ENCODE assay signal across 10 cellular contexts in genomic region chr18:79577451-79578395, GRCh38.
DNase-seq lines count a peak whose midpoint lies in the region; ATAC-seq and TF ChIP-seq lines count a peak whose summit lies in the region.
"Had no signal": no experiment of that assay in that cellular context is flagged by ENCODE, and none has a peak within 500 bp of the region (broad histone marks: within the 10 kb centered on the region; RNA-seq: fewer than 3 reads in every experiment).

No MANE protein-coding gene starts in this region.

- H3K36me3 ChIP-seq in mesendoderm (ENCODE audit: control insufficient read depth, insufficient read depth, low read length) = no peaks in the 10 kb centered on the region

- no peak overlapping the region for H2BK120ac ChIP-seq in mesendoderm (ENCODE audit: low read depth, low read length)

- H3K4ac ChIP-seq in mesendoderm (ENCODE audit: low read depth, low read length) = no peak overlapping the region

- DNase-seq in A172 (ENCODE audit: low spot score) (peak; percentile 15), cardiac fibroblast (ENCODE audit: low read depth in 2 of 2) (peak; percentile 71 to 74), mesendoderm (no peak)
- DNase-seq: effector CD4-positive, alpha-beta T cell; stimulated activated naive B cell treated with anti-CD40 and anti-IgM and Interleukin-4, amounts not matched to agents 10 μg/mL and 1 μg/mL and 100 μg/mL, for 72 hours had no signal

- no peaks in the 10 kb centered on the region for H3K79me2 ChIP-seq in mesendoderm (ENCODE audit: control insufficient read depth, insufficient read depth, low read length)

- no peaks in the 10 kb centered on the region for H3K79me1 ChIP-seq in mesendoderm (ENCODE audit: low read length)

- H3K4me3 ChIP-seq in cardiac fibroblast (replicated peaks in 1 of 2; ENCODE audit: low read depth in 2 of 2, low read length in 2 of 2) (no peak overlapping the region), mesendoderm (ENCODE audit: low read length) (no peak overlapping the region)

- no peak overlapping the region for H3K23ac ChIP-seq in mesendoderm (ENCODE audit: low read length)

- no peak for TF ChIP-seq RAD21 in Ishikawa (IDR thresholded peaks at IDR 0.05; ENCODE audit: low read depth)

- no peak for TF ChIP-seq EP300 in Ishikawa (IDR thresholded peaks at IDR 0.05; ENCODE audit: borderline replicate concordance)

- peak overlapping the region; percentile 5 for H3K56ac ChIP-seq in mesendoderm (ENCODE audit: low read length)

- H4K5ac ChIP-seq in mesendoderm (ENCODE audit: low read length) = no peak overlapping the region

- H3K4me1 ChIP-seq in mesendoderm (ENCODE audit: control insufficient read depth, low read depth, low read length) = no peaks in the 10 kb centered on the region

- H3K18ac ChIP-seq in mesendoderm (ENCODE audit: low read length) = no peak overlapping the region

- H3K9ac ChIP-seq in mesendoderm (ENCODE audit: low read length) = no peak overlapping the region

- no peak for TF ChIP-seq CTCF in cardiac fibroblast (IDR thresholded peaks at IDR 0.05; ENCODE audit: low read depth, low read length)

- no CpG with 5 or more reads among the region's 37 CpGs for WGBS in mesendoderm (ENCODE audit: extremely low coverage, insufficient coverage, low lambda C conversion rate)

- H3K4me2 ChIP-seq in mesendoderm (ENCODE audit: low read length) = no peak overlapping the region

- no peak overlapping the region for H2BK5ac ChIP-seq in mesendoderm (ENCODE audit: low read length)

- H2BK15ac ChIP-seq in mesendoderm (replicated peaks; ENCODE audit: low read depth) = no peak overlapping the region

- no peak overlapping the region for H2AK5ac ChIP-seq in mesendoderm (ENCODE audit: low read length)

- ATAC-seq in GM18873 (IDR thresholded peaks at IDR 0.05; ENCODE audit: low FRiP score, unreplicated experiment) (no peak), HG02870 (IDR thresholded peaks at IDR 0.05; ENCODE audit: unreplicated experiment) (no peak), GM18520 (IDR thresholded peaks at IDR 0.05; ENCODE audit: unreplicated experiment) (no peak), GM18498 (IDR thresholded peaks at IDR 0.05; ENCODE audit: unreplicated experiment) (no peak)
- ATAC-seq: stimulated activated naive B cell treated with anti-CD40 and anti-IgM and Interleukin-4, amounts not matched to agents 10 μg/mL and 1 μg/mL and 100 μg/mL, for 72 hours had no signal

- no peak overlapping the region for H3K27ac ChIP-seq in mesendoderm (ENCODE audit: low read depth, low read length)

- H4K8ac ChIP-seq in mesendoderm (ENCODE audit: low read depth, low read length) = no peak overlapping the region

- no peaks in the 10 kb centered on the region for H3K27me3 ChIP-seq in mesendoderm (ENCODE audit: insufficient read depth, low read length, poor library complexity)

TF ChIP-seq in Ishikawa, 13 proteins besides CTCF, POLR2A, EP300 and RAD21:
- TF ChIP-seq EGR1 (IDR thresholded peaks at IDR 0.05) (peak; percentile 87), TEAD4 (IDR thresholded peaks at IDR 0.05) (peak; percentile 27; the same call in 1 of the 2 replicates), ZBTB7A (IDR thresholded peaks at IDR 0.05; ENCODE audit: low read depth) (peak; percentile 23; the same call in 1 of the 2 replicates), NFIC (IDR thresholded peaks at IDR 0.05) (no peak; the same call in 1 of the 2 replicates)
